ENCODE assay signal across 24 cellular contexts in genomic region chr6:165826487-165827189, GRCh38.
"Had no signal": no experiment of that assay in that cellular context is flagged by ENCODE, and none has a peak within 500 bp of the region (broad histone marks: within the 10 kb centered on the region; RNA-seq: fewer than 3 reads in every experiment).

No MANE protein-coding gene starts in this region.

- H3K4me3 ChIP-seq: breast epithelium had no signal

- H3K36me3 ChIP-seq: breast epithelium had no signal

- DNase-seq: activated B cell treated with CpG ODN at 0.5 μM for 24 hours; activated CD4-positive, alpha-beta memory T cell treated with anti-CD3 and anti-CD28 coated beads for 36 hours; activated CD4-positive, alpha-beta T cell treated with anti-CD3 and anti-CD28 coated beads, Interleukin-2, amount 10 ng/mL, durations not matched to agents 7 days and 5 days; activated gamma-delta T cell treated with Interleukin-2 at 50 U/mL for 16 hours; activated naive CD4-positive, alpha-beta T cell treated with anti-CD3 and anti-CD28 coated beads, Interleukin-2, amount 10 ng/mL, durations not matched to agents 7 days and 5 days; activated naive CD8-positive, alpha-beta T cell treated with anti-CD3 and anti-CD28 coated beads for 36 hours; activated T-cell treated with anti-CD3 and anti-CD28 coated beads for 4 hours; activated T-cell treated with anti-CD3 and anti-CD28 coated beads, Interleukin-2, amount 50 U/mL, for 48 hours; anterior cingulate cortex; caudate nucleus; KBM-7; NCI-H1092; NCI-H1417; NCI-H1930; NCI-H2107; NCI-H2171 treated with DMSO at 0.1 percent for 48 hours; NCI-H226; NCI-H526; NCI-H774; SIG-M5; T-helper 2 cell; T1000 had no signal

- H3K4me1 Mint-ChIP-seq: activated naive CD8-positive, alpha-beta T cell treated with anti-CD3 and anti-CD28 coated beads for 36 hours had no signal

- ATAC-seq: activated T-helper 17 cell treated with anti-CD3 and anti-CD28 coated beads, Interleukin-2, amount 50 U/mL, for 72 hours had no signal

- H3K27ac ChIP-seq: breast epithelium had no signal

- H3K27me3 Mint-ChIP-seq: activated B cell treated with CpG ODN at 0.5 μM for 24 hours had no signal

- H3K9me3 ChIP-seq: breast epithelium had no signal

- H3K27me3 ChIP-seq: breast epithelium had no signal

- H3K9me3 Mint-ChIP-seq: activated B cell treated with CpG ODN at 0.5 μM for 24 hours; activated CD4-positive, alpha-beta memory T cell treated with anti-CD3 and anti-CD28 coated beads for 36 hours; activated CD4-positive, alpha-beta T cell treated with anti-CD3 and anti-CD28 coated beads, Interleukin-2, amount 10 ng/mL, durations not matched to agents 7 days and 5 days; activated naive CD4-positive, alpha-beta T cell treated with anti-CD3 and anti-CD28 coated beads, Interleukin-2, amount 10 ng/mL, durations not matched to agents 7 days and 5 days; activated naive CD8-positive, alpha-beta T cell treated with anti-CD3 and anti-CD28 coated beads for 36 hours; activated T-helper 17 cell treated with anti-CD3 and anti-CD28 coated beads, Interleukin-2, amount 50 U/mL, for 72 hours had no signal

- H3K27ac Mint-ChIP-seq: activated B cell treated with CpG ODN at 0.5 μM for 24 hours; activated CD4-positive, alpha-beta memory T cell treated with anti-CD3 and anti-CD28 coated beads for 36 hours; activated CD4-positive, alpha-beta T cell treated with anti-CD3 and anti-CD28 coated beads, Interleukin-2, amount 10 ng/mL, durations not matched to agents 7 days and 5 days; activated naive CD4-positive, alpha-beta T cell treated with anti-CD3 and anti-CD28 coated beads, Interleukin-2, amount 10 ng/mL, durations not matched to agents 7 days and 5 days; activated naive CD8-positive, alpha-beta T cell treated with anti-CD3 and anti-CD28 coated beads for 36 hours; activated T-helper 17 cell treated with anti-CD3 and anti-CD28 coated beads, Interleukin-2, amount 50 U/mL, for 72 hours had no signal

- H3K4me3 Mint-ChIP-seq: activated B cell treated with CpG ODN at 0.5 μM for 24 hours; activated CD4-positive, alpha-beta memory T cell treated with anti-CD3 and anti-CD28 coated beads for 36 hours; activated CD4-positive, alpha-beta T cell treated with anti-CD3 and anti-CD28 coated beads, Interleukin-2, amount 10 ng/mL, durations not matched to agents 7 days and 5 days; activated naive CD4-positive, alpha-beta T cell treated with anti-CD3 and anti-CD28 coated beads, Interleukin-2, amount 10 ng/mL, durations not matched to agents 7 days and 5 days; activated naive CD8-positive, alpha-beta T cell treated with anti-CD3 and anti-CD28 coated beads for 36 hours; activated T-helper 17 cell treated with anti-CD3 and anti-CD28 coated beads, Interleukin-2, amount 50 U/mL, for 72 hours had no signal

- H3K4me1 ChIP-seq: breast epithelium had no signal

- H3K36me3 Mint-ChIP-seq: activated CD4-positive, alpha-beta memory T cell treated with anti-CD3 and anti-CD28 coated beads for 36 hours; activated naive CD4-positive, alpha-beta T cell treated with anti-CD3 and anti-CD28 coated beads, Interleukin-2, amount 10 ng/mL, durations not matched to agents 7 days and 5 days; activated naive CD8-positive, alpha-beta T cell treated with anti-CD3 and anti-CD28 coated beads for 36 hours had no signal
